8 cellular contexts compared by ENCODE assay signal in the genomic region with DNA sequence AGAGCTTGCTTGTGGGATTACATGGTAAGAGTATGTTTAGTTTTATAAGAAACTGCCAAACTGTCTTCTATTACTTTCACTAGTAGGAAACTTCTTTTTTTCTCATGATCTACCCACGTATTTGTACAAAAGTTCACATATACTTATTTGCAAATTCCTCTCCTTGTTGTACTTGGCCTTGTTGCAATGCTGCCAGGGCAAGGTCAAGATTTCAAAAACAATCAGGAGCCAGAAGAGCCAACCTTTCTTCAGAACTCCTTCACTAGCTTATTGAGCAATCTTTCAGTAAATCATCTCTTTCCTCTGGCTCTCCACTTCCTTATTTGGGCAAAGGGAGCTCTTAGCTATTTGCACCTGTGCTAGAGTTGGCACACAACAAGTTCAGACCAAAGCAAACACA. TPM values are rescaled to one million over a fixed set of nuclear protein-coding genes. Genes with fewer than 3 reads are reported as not detected.
DNase-seq lines count a peak whose midpoint lies in the region; ATAC-seq and TF ChIP-seq lines count a peak whose summit lies in the region.

No MANE protein-coding gene starts in this region.

- H3K27me3 Mint-ChIP-seq in chondrocyte (ENCODE audit: low read depth) = no peaks in the 10 kb centered on the region

- no peaks in the 10 kb centered on the region for H3K9me3 Mint-ChIP-seq in chondrocyte (ENCODE audit: low read depth)

- H3K4me1 Mint-ChIP-seq in chondrocyte (ENCODE audit: low read depth) = peaks cover 61% of the 10 kb centered on the region

- ATAC-seq in GM19395 (IDR thresholded peaks at IDR 0.05; ENCODE audit: unreplicated experiment) = peak; percentile 78

- peaks cover 1% of the 10 kb centered on the region for H3K36me3 Mint-ChIP-seq in chondrocyte (ENCODE audit: low read depth)

- DNase-seq in KBM-7 (peak; percentile 34), chondrocyte (ENCODE audit: low spot score) (no peak), smooth muscle cell of the brain vasculature (ENCODE audit: low read depth, low spot score) (peak; percentile 85), GM19238 (ENCODE audit: insufficient read length, low spot score) (no peak), nucleus accumbens (lab: John Stamatoyannopoulos, UW) (no peak), head of caudate nucleus (no peak), NCI-H2107 (lab: John Stamatoyannopoulos, UW) (no peak)

- no peak overlapping the region for H3K4me3 Mint-ChIP-seq in chondrocyte (ENCODE audit: unreplicated experiment)

- intact Hi-C loops in head of caudate nucleus (cut with DNase I) = loop anchor here (10.0 kb wide), 1 partner anchor 688 kb away; no protein-coding TSS in a partner anchor

- in situ Hi-C loops in KBM-7 (cut with MboI; ENCODE audit: low pct_unique_long_range_greater_than_20kb, low sequenced_read_pairs) = no loop called here

- no peak for TF ChIP-seq CTCF in chondrocyte (IDR thresholded peaks at IDR 0.05)

- H3K27ac Mint-ChIP-seq in chondrocyte (ENCODE audit: unreplicated experiment) = peak overlapping the region; percentile 73

RNA-seq across cellular contexts. Expression of gene SRSF8, which starts 9.7 kb away (rescaled TPM):
- 45.2 to 48.6 TPM (median 45.5 TPM) in 3 replicates for total RNA-seq in chondrocyte

RNA-seq across cellular contexts. Expression of gene ENDOD1, which starts 13.2 kb away (rescaled TPM):
- 48.0 to 71.1 TPM (median 67.9 TPM) in 3 replicates for total RNA-seq in chondrocyte

RNA-seq across cellular contexts. Expression of gene KDM4F, which starts 27.2 kb away (rescaled TPM):
- not detected in 3 replicates for total RNA-seq in chondrocyte

RNA-seq across cellular contexts. Expression of gene KDM4E, which starts 51.4 kb away (rescaled TPM):
- not detected in 3 replicates for total RNA-seq in chondrocyte

Comparison
In these comparisons a context has a peak if more than half of its experiments do, and no peak if none do; other contexts are left out.
1. DNase-seq: peak in KBM-7 (single experiment) and smooth muscle cell of the brain vasculature (single experiment); none in chondrocyte (single experiment), GM19238 (single experiment), nucleus accumbens (0 of 56), head of caudate nucleus (0 of 42) and NCI-H2107 (single experiment).